In the genomic region with DNA sequence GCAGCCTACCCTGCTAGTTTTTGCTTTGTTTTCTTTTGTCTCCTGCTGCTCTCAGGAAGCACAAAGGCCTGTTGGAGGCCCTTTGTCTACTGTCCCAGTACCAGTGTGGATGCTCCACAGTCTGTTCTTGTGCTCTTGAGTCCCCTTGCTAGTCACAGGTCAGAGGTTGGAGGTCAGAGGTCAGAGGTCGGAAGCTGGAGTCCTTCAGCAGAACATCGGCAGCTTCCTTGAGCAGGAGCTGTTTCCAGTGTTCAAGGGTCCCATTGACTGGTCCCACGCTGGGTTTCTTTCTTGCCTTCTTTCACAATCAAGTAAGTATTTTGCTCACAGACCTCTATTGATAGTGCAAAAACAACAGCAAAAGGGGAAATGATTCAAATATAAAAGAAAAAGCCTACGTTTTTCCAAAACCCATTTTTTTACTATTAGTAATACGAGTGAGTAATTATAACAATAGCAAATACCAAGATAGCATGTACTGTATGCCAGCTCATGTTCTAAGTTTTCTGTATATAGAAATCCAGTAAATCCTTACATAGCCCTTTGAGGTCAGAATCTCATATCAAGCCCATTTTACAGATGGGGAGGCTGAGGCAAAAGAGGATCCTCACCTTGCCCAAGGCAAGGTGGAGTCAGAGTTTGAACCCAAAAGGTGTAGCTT, we compare ENCODE assay signal across 14 cellular contexts. TPM values are rescaled to one million over a fixed set of nuclear protein-coding genes. Genes with fewer than 3 reads are reported as not detected.
DNase-seq lines count a peak whose midpoint lies in the region; ATAC-seq, FAIRE-seq and TF ChIP-seq lines count a peak whose summit lies in the region.
"Had no signal": no experiment of that assay in that cellular context is flagged by ENCODE, and none has a peak within 500 bp of the region (broad histone marks: within the 10 kb centered on the region; RNA-seq: fewer than 3 reads in every experiment).

No MANE protein-coding gene starts in this region.

- no peak overlapping the region for H2AFZ ChIP-seq in GM12878 (ENCODE audit: control insufficient read depth, low read depth, low read length)

- H3K4me2 ChIP-seq in GM12878 (ENCODE audit: control insufficient read depth, insufficient read depth) = no peak overlapping the region
- H3K4me2 ChIP-seq: A549 had no signal

- H3K27me3 ChIP-seq in GM12878 (replicated peaks in 1 of 2; ENCODE audit: control insufficient read depth in 2 of 2, insufficient read depth in 2 of 2, low read length in 1 of 2) (no peaks in the 10 kb centered on the region), thoracic aorta (replicated peaks; ENCODE audit: insufficient read depth) (no peaks in the 10 kb centered on the region), A673 (replicated peaks; ENCODE audit: insufficient read depth, low read depth, low read length, poor library complexity) (no peaks in the 10 kb centered on the region)

- 17% methylated on average over 5 of the region's 5 CpGs for WGBS in GM12878 (ENCODE audit: insufficient coverage, insufficient replicate concordance, low lambda C conversion rate, missing lambda C conversion rate)

- TF ChIP-seq CTCF in GM12878 (IDR thresholded peaks at IDR 0.05 in 2 of 3, conservative IDR thresholded peaks at IDR 0.05 in 1 of 3; ENCODE audit: control insufficient read depth in 2 of 3, extremely low read depth in 1 of 3, insufficient read depth in 1 of 3, low read depth in 3 of 3, low read length in 3 of 3) (no peak), thoracic aorta (IDR thresholded peaks at IDR 0.05) (no peak), A673 (conservative IDR thresholded peaks at IDR 0.05; ENCODE audit: low read depth, low read length) (no peak)

- POLR2A ChIA-PET in GM12878 (lab: Charles Lee) = interaction anchor here (0.6 kb wide), 1 partner anchor 914 kb away, joined by 4 read pairs; no protein-coding TSS in a partner anchor
- POLR2A ChIA-PET in A673 (lab: Charles Lee; ENCODE audit: low non-redundant PET) = interaction anchor here (0.6 kb wide), 1 partner anchor 1099 kb away, joined by 4 read pairs; no protein-coding TSS in a partner anchor

- H3K4me1 ChIP-seq in GM12878 (ENCODE audit: control insufficient read depth, insufficient read depth, low read length) (no peaks in the 10 kb centered on the region), thoracic aorta (ENCODE audit: control insufficient read depth in 1 of 2, low read depth in 2 of 2) (peaks cover 15 to 42% of the 10 kb centered on the region in 2 donors), A673 (ENCODE audit: insufficient read depth, low read length, poor library complexity, severe bottlenecking) (no peaks in the 10 kb centered on the region)
- H3K4me1 ChIP-seq: A549 had no signal

- no peaks in the 10 kb centered on the region for H3K36me3 ChIP-seq in GM12878 (ENCODE audit: control insufficient read depth in 2 of 2, insufficient read depth in 2 of 2, low read length in 1 of 2)
- H3K36me3 ChIP-seq in thoracic aorta = no peaks in the 10 kb centered on the region
- no peaks in the 10 kb centered on the region for H3K36me3 ChIP-seq in A673 (ENCODE audit: insufficient read depth, low read length, poor library complexity, severe bottlenecking)

- TF ChIP-seq EP300 in GM12878 (IDR thresholded peaks at IDR 0.05; ENCODE audit: borderline replicate concordance in 1 of 2, control insufficient read depth in 1 of 2, low read depth in 2 of 2, low read length in 2 of 2) = no peak

- in situ Hi-C loops in GM12878 (cut with MboI) = no loop called here

- no peaks in the 10 kb centered on the region for H4K20me1 ChIP-seq in GM12878 (ENCODE audit: control insufficient read depth, insufficient read depth)

- no peak overlapping the region for H3K9ac ChIP-seq in GM12878 (ENCODE audit: control insufficient read depth, insufficient read depth, low read length)

- CTCF ChIA-PET in GM12878 (lab: Yijun Ruan, JAX) = interaction anchor here (1.0 to 1.4 kb wide), 2 partner anchors 74 to 136 kb away, joined by 3 read pairs; no protein-coding TSS in a partner anchor
- CTCF ChIA-PET in A673 (lab: Charles Lee) = interaction anchor here (0.6 kb wide), 1 partner anchor 134 kb away, joined by 3 read pairs; no protein-coding TSS in a partner anchor

- SMC1A ChIA-PET in GM12878 (lab: Charles Lee; ENCODE audit: uncharacterized antibody, unreplicated experiment) = interaction anchor here (1.6 kb wide), 1 partner anchor 18 kb away, joined by 7 read pairs; no protein-coding TSS in a partner anchor

- no peaks in the 10 kb centered on the region for H3K79me2 ChIP-seq in GM12878 (ENCODE audit: control insufficient read depth, insufficient read depth, low read length)

- ATAC-seq in GM12878 = no peak
- ATAC-seq in thoracic aorta (ENCODE audit: insufficient number of reproducible peaks, low FRiP score, low read depth) = peak; percentile 52
- no peak for ATAC-seq in GM18861 (IDR thresholded peaks at IDR 0.05; ENCODE audit: unreplicated experiment)
- ATAC-seq: activated CD8-positive, alpha-beta T cell treated with anti-CD3 and anti-CD28 coated beads, Interleukin-2, amount 10 ng/mL, durations not matched to agents 7 days and 5 days had no signal

- H3K4me3 ChIP-seq in GM12878 = no peak overlapping the region
- H3K4me3 ChIP-seq in thoracic aorta = peak overlapping the region; percentile 30
- no peak overlapping the region for H3K4me3 ChIP-seq in A673 (ENCODE audit: low read depth, low read length, poor library complexity, severe bottlenecking)
- H3K4me3 ChIP-seq: A549 had no signal

- intact Hi-C loops in GM12878 (cut with micrococcal nuclease; ENCODE audit: unreplicated experiment) = no loop called here
- intact Hi-C loops in A673 (cut with micrococcal nuclease; ENCODE audit: unreplicated experiment) = no loop called here

- peak; percentile 5 for DNase-seq in NCI-H345 (lab: John Stamatoyannopoulos, UW)
- no peak for DNase-seq in NCI-H345 treated with DMSO at 0.1 percent for 48 hours (lab: John Stamatoyannopoulos, UW; ENCODE audit: unreplicated experiment)
- DNase-seq in GM12878 (ENCODE audit: low read depth, low spot score) = no peak
- DNase-seq in hepatic stellate cell (ENCODE audit: low spot score) = peak; percentile 73
- DNase-seq in thoracic aorta (ENCODE audit: low spot score) = no peak
- DNase-seq in A673 (ENCODE audit: low spot score) = no peak
- no peak for DNase-seq in DMS 273 treated with DMSO at 0.1 percent for 48 hours (lab: John Stamatoyannopoulos, UW)
- DNase-seq: activated CD8-positive, alpha-beta T cell treated with anti-CD3 and anti-CD28 coated beads, Interleukin-2, amount 10 ng/mL, durations not matched to agents 7 days and 5 days; amygdala; DMS79; head of caudate nucleus; KG1 had no signal

- H3K9me3 ChIP-seq in GM12878 (replicated peaks; ENCODE audit: control insufficient read depth, insufficient read depth, low read length) = no peaks in the 10 kb centered on the region
- H3K9me3 ChIP-seq in thoracic aorta = peaks cover 6% of the 10 kb centered on the region
- H3K9me3 ChIP-seq in A673 (ENCODE audit: low read depth, low read length, poor library complexity, severe bottlenecking) = no peaks in the 10 kb centered on the region

- TF ChIP-seq POLR2A in GM12878 (IDR thresholded peaks at IDR 0.05; ENCODE audit: low read depth, low read length) = no peak

- BruUV-seq in GM12878 (replicated peaks; lab: Mats Ljungman, UMichigan) = no TSS peak
- BruUV-seq in A673 (replicated peaks; lab: Mats Ljungman, UMichigan) = no TSS peak

- RAD21 ChIA-PET in GM12878 (lab: Charles Lee; ENCODE audit: unreplicated experiment) = no interaction called here

- FAIRE-seq in GM12878 (lab: Jason Lieb, UNC) = no peak
- FAIRE-seq: A549 had no signal

- TF ChIP-seq RAD21 in GM12878 (IDR thresholded peaks at IDR 0.05; ENCODE audit: insufficient read depth, low read depth, low read length) = no peak

- H3K27ac ChIP-seq in GM12878 (ENCODE audit: control insufficient read depth, insufficient read depth) = no peak overlapping the region
- H3K27ac ChIP-seq in thoracic aorta = peak overlapping the region; percentile 78 to 86
- no peak overlapping the region for H3K27ac ChIP-seq in A673 (ENCODE audit: low read depth, low read length, poor library complexity, severe bottlenecking)
- H3K27ac ChIP-seq: A549 had no signal

RNA-seq across cellular contexts. Expression of a gene that starts 10.9 kb away (rescaled TPM):
- total RNA-seq in GM12878 (2013; cell fraction: nucleolus; rRNA removed) = not detected in 2 replicates
- total RNA-seq in GM12878 (2014; rRNA removed) (0.65 TPM in 1 of 2 replicates, not detected in the other), GM12878 (2014; rRNA removed; fragmentation: Illumina TruSeq; extraction: Trizol) (not detected in 2 replicates), GM12878 (2021) (not detected in 2 replicates), thoracic aorta (10 to 100 TPM; 11.9 to 55.6 TPM), A673 (2021) (not detected in 2 replicates)
- not detected for polyA plus RNA-seq in GM12878 (2011; ENCODE audit: low read depth)
- polyA plus RNA-seq in GM12878 (2011; rRNA removed) (not detected in 2 replicates), GM12878 (2014; fragmentation: Illumina TruSeq; extraction: Trizol) (0.40 TPM in 1 of 2 replicates, not detected in the other), GM12878 (2014; fragmentation: Nextera tagmentation; extraction: Ambion mirVana) (not detected), GM12878 (2014; rRNA removed) (0.27 TPM in 1 of 2 replicates, not detected in the other), GM12878 (2016; fragmentation: Nextera tagmentation; extraction: Ambion mirVana) (not detected)
- 0.09 TPM in 1 of 2 replicates, not detected in the other for polyA plus RNA-seq in GM12878 (2011; cell fraction: cytosol; rRNA removed)
- polyA plus RNA-seq in GM12878 (2011; cell fraction: nucleus; rRNA removed) = not detected in 2 replicates
- 0.08 TPM in 1 of 2 replicates, not detected in the other for polyA plus RNA-seq in GM12878 (2012)
- not detected in 2 replicates for polyA minus RNA-seq in GM12878 (2011; rRNA and poly(A)+ RNA removed)
- polyA minus RNA-seq in GM12878 (2011; cell fraction: cytosol; rRNA and poly(A)+ RNA removed) = not detected in 2 replicates
- not detected in 2 replicates for polyA minus RNA-seq in GM12878 (2011; cell fraction: nucleus; rRNA and poly(A)+ RNA removed)

RNA-seq across cellular contexts. Expression of a gene that starts 50.4 kb away (rescaled TPM):
- 0.21 and 0.27 TPM in 2 replicates for total RNA-seq in GM12878 (2013; cell fraction: nucleolus; rRNA removed)
- total RNA-seq in GM12878 (2014; rRNA removed) = under 0.01 and 0.16 TPM in 2 replicates
- total RNA-seq in GM12878 (2014; rRNA removed; fragmentation: Illumina TruSeq; extraction: Trizol) = 0.13 TPM in 1 of 2 replicates, not detected in the other
- total RNA-seq in GM12878 (2021) = 0.51 and 0.74 TPM in 2 replicates
- polyA plus RNA-seq in GM12878 (2011; ENCODE audit: low read depth) = not detected
- 0.01 and 0.05 TPM in 2 replicates for polyA plus RNA-seq in GM12878 (2011; rRNA removed)
- polyA plus RNA-seq in GM12878 (2011; cell fraction: cytosol; rRNA removed) = 0.01 and 0.05 TPM in 2 replicates
- polyA plus RNA-seq in GM12878 (2011; cell fraction: nucleus; rRNA removed) = 0.24 and 0.76 TPM in 2 replicates
- polyA plus RNA-seq in GM12878 (2012) = 0.06 and 0.39 TPM in 2 replicates
- 0.03 and 0.25 TPM in 2 replicates for polyA plus RNA-seq in GM12878 (2014; fragmentation: Illumina TruSeq; extraction: Trizol)
- not detected for polyA plus RNA-seq in GM12878 (2014; fragmentation: Nextera tagmentation; extraction: Ambion mirVana)
- 0.11 and 0.14 TPM in 2 replicates for polyA plus RNA-seq in GM12878 (2014; rRNA removed)
- not detected for polyA plus RNA-seq in GM12878 (2016; fragmentation: Nextera tagmentation; extraction: Ambion mirVana)
- not detected in 2 replicates for polyA minus RNA-seq in GM12878 (2011; rRNA and poly(A)+ RNA removed)
- polyA minus RNA-seq in GM12878 (2011; cell fraction: cytosol; rRNA and poly(A)+ RNA removed) = 0.40 and 1.1 TPM in 2 replicates
- polyA minus RNA-seq in GM12878 (2011; cell fraction: nucleus; rRNA and poly(A)+ RNA removed) = 0.48 TPM in 1 of 2 replicates, not detected in the other
- 10 to 100 TPM; 57.3 to 58.5 TPM for total RNA-seq in thoracic aorta
- 47.6 and 54.8 TPM in 2 replicates for total RNA-seq in A673 (2021)

Comparison
In these comparisons a context has a peak if more than half of its experiments do, and no peak if none do; other contexts are left out.
1. DNase-seq: peak in NCI-H345 (single experiment) and hepatic stellate cell (single experiment); none in NCI-H345 treated with DMSO at 0.1 percent for 48 hours (single experiment), GM12878 (single experiment), thoracic aorta (single experiment), A673 (single experiment) and DMS 273 treated with DMSO at 0.1 percent for 48 hours (single experiment).
2. H3K27ac ChIP-seq: peak in thoracic aorta (2 of 2); none in GM12878 (single experiment) and A673 (single experiment).
3. RNA of a gene that starts 10.9 kb away (total RNA-seq): 11.9 to 55.6 TPM in thoracic aorta; not detected in A673 and 0.65 TPM in GM12878; every median in the first group is over 4 times any median in the second.
4. RNA of a gene that starts 50.4 kb away (total RNA-seq): 57.3 to 58.5 TPM in thoracic aorta and 47.6 to 54.8 TPM in A673; under 0.01 to 0.74 TPM in GM12878; every median in the first group is over 10 times any median in the second.